Comparison of ENCODE assay signal across 1 cellular context in genomic region chr16:75211286-75211685, GRCh38. TPM values are rescaled to one million over a fixed set of nuclear protein-coding genes. Genes with fewer than 3 reads are reported as not detected.
"Had no signal": no experiment of that assay in that cellular context is flagged by ENCODE, and none has a peak within 500 bp of the region (broad histone marks: within the 10 kb centered on the region; RNA-seq: fewer than 3 reads in every experiment).

No MANE protein-coding gene starts in this region.

RNA-seq across cellular contexts. Expression of gene CTRB2, which starts 4.3 kb away (rescaled TPM):
- total RNA-seq: G401 had no signal

RNA-seq across cellular contexts. Expression of gene CTRB1, which starts 7.5 kb away (rescaled TPM):
- total RNA-seq: G401 had no signal
